Comparison of ENCODE assay signal across 1 cellular context in genomic region chr7:130486114-130486962, GRCh38.
TF ChIP-seq lines count a peak whose summit lies in the region.

No MANE protein-coding gene starts in this region.

TF ChIP-seq in GM12878, 131 proteins besides CTCF, POLR2A, EP300 and RAD21 (continued from another document):
- no peak for TF ChIP-seq ZNF687 (IDR thresholded peaks at IDR 0.05)
- TF ChIP-seq TAF1 (IDR thresholded peaks at IDR 0.05; ENCODE audit: borderline replicate concordance, low read depth, low read length): no peak
- TF ChIP-seq LARP7 (IDR thresholded peaks at IDR 0.05): 0 out of 2 replicates have a peak, but pooled peaks have one; percentile 37
- TF ChIP-seq TCF7 (IDR thresholded peaks at IDR 0.05; ENCODE audit: borderline replicate concordance): no peak
- no peak for TF ChIP-seq NFYA (IDR thresholded peaks at IDR 0.05; ENCODE audit: borderline replicate concordance, low read depth, low read length)
- TF ChIP-seq MXI1 (IDR thresholded peaks at IDR 0.05; ENCODE audit: low read depth, low read length): no peak
- TF ChIP-seq SUPT20H (IDR thresholded peaks at IDR 0.05; ENCODE audit: borderline replicate concordance, control insufficient read depth, low read depth, low read length): no peak
- TF ChIP-seq CEBPB (IDR thresholded peaks at IDR 0.05; ENCODE audit: borderline replicate concordance in 1 of 2, low read depth in 2 of 2, low read length in 2 of 2): no peak
- no peak for TF ChIP-seq POLR2AphosphoS5 (IDR thresholded peaks at IDR 0.05; ENCODE audit: low read length)
- TF ChIP-seq BCL3 (IDR thresholded peaks at IDR 0.05; ENCODE audit: borderline replicate concordance, insufficient read depth, low read depth, low read length, poor library complexity, severe bottlenecking): no peak
- TF ChIP-seq REST (IDR thresholded peaks at IDR 0.05; ENCODE audit: low read depth, low read length): no peak
- TF ChIP-seq SUZ12 (IDR thresholded peaks at IDR 0.05; ENCODE audit: unreplicated experiment): no peak
- no peak for TF ChIP-seq CREM (IDR thresholded peaks at IDR 0.05; ENCODE audit: low read depth)
- TF ChIP-seq RFX5 (IDR thresholded peaks at IDR 0.05; ENCODE audit: low read depth, low read length): no peak
- TF ChIP-seq SMC3 (IDR thresholded peaks at IDR 0.05; ENCODE audit: borderline replicate concordance, low read length): peak; percentile 31; the same call in 1 of the 2 replicates
- no peak for TF ChIP-seq SREBF2 (IDR thresholded peaks at IDR 0.05; ENCODE audit: low read length)
- TF ChIP-seq BHLHE40 (IDR thresholded peaks at IDR 0.05; ENCODE audit: borderline replicate concordance in 1 of 2, low read depth in 2 of 2, low read length in 1 of 2): no peak
- no peak for TF ChIP-seq RBBP5 (conservative IDR thresholded peaks at IDR 0.05)
- no peak for TF ChIP-seq CBX5 (IDR thresholded peaks at IDR 0.05; ENCODE audit: low read depth)
TF ChIP-seq in GM12878: peak in this region for 9.
